In the genomic region with DNA sequence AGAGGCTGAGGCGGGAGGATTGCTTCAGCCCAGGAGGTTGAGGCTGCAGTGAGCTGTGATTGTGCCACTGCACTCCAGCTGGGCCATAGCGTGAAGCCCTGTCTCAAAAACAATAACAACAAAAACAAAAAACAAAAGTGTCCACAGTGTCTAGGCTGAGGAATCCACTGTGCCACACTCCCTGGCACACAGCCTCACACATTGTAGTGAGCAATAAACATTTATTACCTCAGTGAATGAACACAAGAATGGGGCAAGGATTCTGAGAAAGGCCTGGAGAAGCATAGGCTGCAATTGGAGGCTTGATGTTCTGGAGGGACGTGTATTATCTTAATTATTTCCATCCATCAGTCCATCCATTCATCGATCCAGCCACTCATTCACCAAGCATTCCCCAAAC, we compare ENCODE assay signal across 11 cellular contexts. TPM values are rescaled to one million over a fixed set of nuclear protein-coding genes. Genes with fewer than 3 reads are reported as not detected.
"Had no signal": no experiment of that assay in that cellular context is flagged by ENCODE, and none has a peak within 500 bp of the region (broad histone marks: within the 10 kb centered on the region; RNA-seq: fewer than 3 reads in every experiment).

No MANE protein-coding gene starts in this region.

- H3K27ac Mint-ChIP-seq: HFFc6 had no signal

- H3K36me3 Mint-ChIP-seq: IgD-negative memory B cell had no signal

- H3K9me3 ChIP-seq: HAP-1 had no signal

- H2AFZ ChIP-seq: GM23248 had no signal

- FAIRE-seq: HepG2 had no signal

- H3K4me1 ChIP-seq: HAP-1 had no signal

- ATAC-seq: HCT116, HepG2 had no signal

- H3K36me3 ChIP-seq: HAP-1 had no signal

- H3K27ac ChIP-seq: GM23248, HL-60 had no signal

- DNase-seq: GOT3, H7, HFFc6, KBM-7 had no signal

- H3K4me3 Mint-ChIP-seq: HFFc6, IgD-negative memory B cell had no signal

- H3K9me3 Mint-ChIP-seq: HFFc6, IgD-negative memory B cell had no signal

- H3K4me3 ChIP-seq: GM23248, HAP-1 had no signal

- H3K9ac ChIP-seq: GM23248 had no signal

RNA-seq across cellular contexts. Expression of gene P2RX7, which starts 17.1 kb away (rescaled TPM):
- total RNA-seq: H7, HT1080 had no signal
